8 cellular contexts compared by ENCODE assay signal in the genomic region with DNA sequence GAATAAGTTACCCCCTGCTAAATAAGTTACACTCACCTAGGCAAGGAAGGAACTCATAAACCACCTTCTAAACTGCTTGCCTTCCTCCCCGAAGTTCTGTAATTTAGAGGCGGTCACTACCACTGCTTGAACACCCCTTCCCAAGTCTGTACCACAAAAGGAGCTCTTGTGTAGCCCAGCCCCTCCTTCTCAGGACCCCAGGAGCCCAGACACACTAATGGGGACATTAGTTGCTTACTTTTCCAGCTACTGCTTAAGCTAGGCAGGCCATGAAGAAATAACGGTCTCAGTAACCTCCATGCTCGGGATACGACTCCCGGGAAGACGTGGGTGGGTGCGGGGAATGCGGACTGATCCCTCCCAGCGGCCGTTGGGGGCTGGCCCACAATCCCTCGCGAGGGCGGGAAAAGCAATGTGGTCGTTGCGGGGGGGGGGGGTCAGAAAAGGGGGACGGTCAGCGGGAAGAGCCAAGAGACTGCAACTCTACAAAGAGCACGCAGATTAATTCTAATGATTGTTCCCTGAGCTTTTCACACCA. TPM values are rescaled to one million over a fixed set of nuclear protein-coding genes. Genes with fewer than 3 reads are reported as not detected.
DNase-seq lines count a peak whose midpoint lies in the region; ATAC-seq and TF ChIP-seq lines count a peak whose summit lies in the region.

A gene with protein sequence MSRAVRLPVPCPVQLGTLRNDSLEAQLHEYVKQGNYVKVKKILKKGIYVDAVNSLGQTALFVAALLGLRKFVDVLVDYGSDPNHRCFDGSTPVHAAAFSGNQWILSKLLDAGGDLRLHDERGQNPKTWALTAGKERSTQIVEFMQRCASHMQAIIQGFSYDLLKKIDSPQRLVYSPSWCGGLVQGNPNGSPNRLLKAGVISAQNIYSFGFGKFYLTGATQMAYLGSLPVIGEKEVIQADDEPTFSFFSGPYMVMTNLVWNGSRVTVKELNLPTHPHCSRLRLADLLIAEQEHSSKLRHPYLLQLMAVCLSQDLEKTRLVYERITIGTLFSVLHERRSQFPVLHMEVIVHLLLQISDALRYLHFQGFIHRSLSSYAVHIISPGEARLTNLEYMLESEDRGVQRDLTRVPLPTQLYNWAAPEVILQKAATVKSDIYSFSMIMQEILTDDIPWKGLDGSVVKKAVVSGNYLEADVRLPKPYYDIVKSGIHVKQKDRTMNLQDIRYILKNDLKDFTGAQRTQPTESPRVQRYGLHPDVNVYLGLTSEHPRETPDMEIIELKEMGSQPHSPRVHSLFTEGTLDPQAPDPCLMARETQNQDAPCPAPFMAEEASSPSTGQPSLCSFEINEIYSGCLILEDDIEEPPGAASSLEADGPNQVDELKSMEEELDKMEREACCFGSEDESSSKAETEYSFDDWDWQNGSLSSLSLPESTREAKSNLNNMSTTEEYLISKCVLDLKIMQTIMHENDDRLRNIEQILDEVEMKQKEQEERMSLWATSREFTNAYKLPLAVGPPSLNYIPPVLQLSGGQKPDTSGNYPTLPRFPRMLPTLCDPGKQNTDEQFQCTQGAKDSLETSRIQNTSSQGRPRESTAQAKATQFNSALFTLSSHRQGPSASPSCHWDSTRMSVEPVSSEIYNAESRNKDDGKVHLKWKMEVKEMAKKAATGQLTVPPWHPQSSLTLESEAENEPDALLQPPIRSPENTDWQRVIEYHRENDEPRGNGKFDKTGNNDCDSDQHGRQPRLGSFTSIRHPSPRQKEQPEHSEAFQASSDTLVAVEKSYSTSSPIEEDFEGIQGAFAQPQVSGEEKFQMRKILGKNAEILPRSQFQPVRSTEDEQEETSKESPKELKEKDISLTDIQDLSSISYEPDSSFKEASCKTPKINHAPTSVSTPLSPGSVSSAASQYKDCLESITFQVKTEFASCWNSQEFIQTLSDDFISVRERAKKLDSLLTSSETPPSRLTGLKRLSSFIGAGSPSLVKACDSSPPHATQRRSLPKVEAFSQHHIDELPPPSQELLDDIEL (N-terminal part only) (minus strand): TSS at position 345 of the 538 bp plus-strand sequence. CDS start 40,044 bp downstream, outside the sequence.

- peak within 1 kb of the TSS; percentile 97 for H3K27ac Mint-ChIP-seq in activated T-cell treated with anti-CD3 and anti-CD28 coated beads, Interleukin-2, amount 50 U/mL, for 24 hours

- peaks cover 40% of the 10 kb centered on the region for H3K36me3 Mint-ChIP-seq in activated T-cell treated with anti-CD3 and anti-CD28 coated beads, Interleukin-2, amount 50 U/mL, for 24 hours (ENCODE audit: low read depth)

- no peak for TF ChIP-seq EP300 in transverse colon (IDR thresholded peaks at IDR 0.05; ENCODE audit: low read depth)

- H3K27me3 ChIP-seq in transverse colon = no peaks in the 10 kb centered on the region

- TF ChIP-seq POLR2A in lower leg skin (IDR thresholded peaks at IDR 0.05) = no peak
- TF ChIP-seq POLR2A in transverse colon (IDR thresholded peaks at IDR 0.05) = no peak

- no peaks in the 10 kb centered on the region for H3K9me3 ChIP-seq in transverse colon

- no peaks in the 10 kb centered on the region for H3K9me3 Mint-ChIP-seq in activated T-cell treated with anti-CD3 and anti-CD28 coated beads, Interleukin-2, amount 50 U/mL, for 24 hours

- H3K27me3 Mint-ChIP-seq in activated T-cell treated with anti-CD3 and anti-CD28 coated beads, Interleukin-2, amount 50 U/mL, for 24 hours = no peaks in the 10 kb centered on the region

- no peaks in the 10 kb centered on the region for H3K36me3 ChIP-seq in transverse colon

- peaks cover 31% of the 10 kb centered on the region for H3K4me1 Mint-ChIP-seq in activated T-cell treated with anti-CD3 and anti-CD28 coated beads, Interleukin-2, amount 50 U/mL, for 24 hours (ENCODE audit: low read depth)

- H3K27ac ChIP-seq in angular gyrus (ENCODE audit: low read depth, low read length) = peak within 1 kb of the TSS; percentile 95
- H3K27ac ChIP-seq in transverse colon = peak within 1 kb of the TSS; percentile 81 to 87 (median 83)

- TF ChIP-seq CTCF in lower leg skin (IDR thresholded peaks at IDR 0.05) = no peak
- TF ChIP-seq CTCF in transverse colon (IDR thresholded peaks at IDR 0.05) = no peak

- peak within 1 kb of the TSS; percentile 96 for H3K4me3 Mint-ChIP-seq in activated T-cell treated with anti-CD3 and anti-CD28 coated beads, Interleukin-2, amount 50 U/mL, for 24 hours

- intact Hi-C loops in lower leg skin (cut with DNase I; ENCODE audit: low total_unique reads) (no loop called here), transverse colon (cut with DNase I; ENCODE audit: low total_unique reads) (loop anchor here (10.0 kb wide), 1 partner anchor 167 kb away; no protein-coding TSS in a partner anchor)

- H3K4me1 ChIP-seq in transverse colon = peaks cover 5 to 21% (median 8%) of the 10 kb centered on the region in 4 donors

- WGBS in lower leg skin, 2 donors = 92% methylated on average over 11 to 19 of the region's 19 CpGs
- WGBS in transverse colon (ENCODE audit: low coverage in 1 of 2), 2 donors = 90 to 97% methylated on average over 6 to 18 of the region's 19 CpGs

- DNase-seq in activated T-cell treated with anti-CD3 and anti-CD28 coated beads, Interleukin-2, amount 50 U/mL, for 24 hours = no peak
- no peak for DNase-seq in activated T-cell treated with anti-CD3 and anti-CD28 coated beads, Interleukin-2, amount 50 U/mL, for 1 hour
- DNase-seq in lower leg skin (ENCODE audit: low spot score in 2 of 2) (no peak), transverse colon (no peak), NCI-H1417 treated with DMSO at 0.1 percent for 48 hours (lab: John Stamatoyannopoulos, UW) (no peak)

- ATAC-seq in GM21515 (IDR thresholded peaks at IDR 0.05; ENCODE audit: unreplicated experiment) = no peak
- no peak for ATAC-seq in GM19351 (IDR thresholded peaks at IDR 0.05; ENCODE audit: unreplicated experiment)

- in situ Hi-C loops in transverse colon (cut with MboI; ENCODE audit: low pct_ligation_motif_present in 1 of 4, low pct_unique_long_range_greater_than_20kb in 1 of 4, low sequenced_read_pairs in 3 of 4) = no loop called here

- H3K4me3 ChIP-seq in lower leg skin (ENCODE audit: low read depth, poor library complexity, severe bottlenecking) (peak within 1 kb of the TSS; percentile 46), transverse colon (peak within 1 kb of the TSS; percentile 48 to 68 (median 60))

RNA-seq across cellular contexts. Expression of the gene that starts here (rescaled TPM):
- total RNA-seq in lower leg skin = under 1 TPM in 2 of 4 donors, not detected in 2; 0.26 to 0.44 TPM
- under 1 TPM in 1 of 4 donors, not detected in 3; 0.27 TPM for total RNA-seq in transverse colon
